8 cellular contexts compared by ENCODE assay signal in genomic region chrX:130975947-130976346, GRCh38.
DNase-seq lines count a peak whose midpoint lies in the region; ATAC-seq and TF ChIP-seq lines count a peak whose summit lies in the region.

No MANE protein-coding gene starts in this region.

- H3K27me3 Mint-ChIP-seq in stimulated activated naive B cell treated with anti-CD40 and anti-IgM and Interleukin-4, amounts not matched to agents 10 μg/mL and 1 μg/mL and 100 μg/mL, for 72 hours, result peaks cover 0 to 17% of the 10 kb centered on the region in 2 donors

- peak; percentile 0 for DNase-seq in AG04449 (ENCODE audit: low read depth, low spot score)
- peak; percentile 5 for DNase-seq in GM06990 (ENCODE audit: extremely low read depth, insufficient read length)
- peak; percentile 18 for DNase-seq in NCI-H2196 treated with DMSO at 0.1 percent for 48 hours (lab: John Stamatoyannopoulos, UW; ENCODE audit: unreplicated experiment)
- DNase-seq in activated naive CD4-positive, alpha-beta T cell treated with anti-CD3 and anti-CD28 coated beads, Interleukin-2, amount 50 U/mL, for 16 hours, result peak; percentile 11
- DNase-seq in hippocampal formation (lab: John Stamatoyannopoulos, UW), result peak; percentile 9 to 22
- no peak for DNase-seq in stimulated activated naive B cell treated with anti-CD40 and anti-IgM and Interleukin-4, amounts not matched to agents 10 μg/mL and 1 μg/mL and 100 μg/mL, for 72 hours
- no peak for DNase-seq in coronary artery (ENCODE audit: low spot score)

- no peak overlapping the region for H3K4me3 ChIP-seq in AG04449 (ENCODE audit: low read depth, low read length)
- no peak overlapping the region for H3K4me3 ChIP-seq in GM06990 (replicated peaks; ENCODE audit: low read depth, low read length)
- H3K4me3 ChIP-seq in coronary artery, result no peak overlapping the region

- no peak overlapping the region for H3K4me3 Mint-ChIP-seq in stimulated activated naive B cell treated with anti-CD40 and anti-IgM and Interleukin-4, amounts not matched to agents 10 μg/mL and 1 μg/mL and 100 μg/mL, for 72 hours

- no peaks in the 10 kb centered on the region for H3K36me3 ChIP-seq in GM06990 (ENCODE audit: control insufficient read depth, insufficient read depth, low read length)

- H3K9me3 Mint-ChIP-seq in stimulated activated naive B cell treated with anti-CD40 and anti-IgM and Interleukin-4, amounts not matched to agents 10 μg/mL and 1 μg/mL and 100 μg/mL, for 72 hours, result no peaks in the 10 kb centered on the region

- H3K27me3 ChIP-seq in GM06990 (replicated peaks; ENCODE audit: control insufficient read depth, insufficient read depth, low read length), result no peaks in the 10 kb centered on the region

- peak; percentile 79 for ATAC-seq in HG02852 (IDR thresholded peaks at IDR 0.05; ENCODE audit: unreplicated experiment)
- ATAC-seq in stimulated activated naive B cell treated with anti-CD40 and anti-IgM and Interleukin-4, amounts not matched to agents 10 μg/mL and 1 μg/mL and 100 μg/mL, for 72 hours (replicated peaks), result peak; percentile 54 to 72

- CTCF ChIA-PET in AG04449 (lab: Yijun Ruan, JAX), result interaction anchor here (0.8 to 1.9 kb wide), 2 partner anchors 8 to 701 kb away, joined by 3 to 4 read pairs; no protein-coding TSS in a partner anchor

- H3K36me3 Mint-ChIP-seq in stimulated activated naive B cell treated with anti-CD40 and anti-IgM and Interleukin-4, amounts not matched to agents 10 μg/mL and 1 μg/mL and 100 μg/mL, for 72 hours, result no peaks in the 10 kb centered on the region

- H3K27ac ChIP-seq in coronary artery, result no peak overlapping the region

- no peak overlapping the region for H3K27ac Mint-ChIP-seq in stimulated activated naive B cell treated with anti-CD40 and anti-IgM and Interleukin-4, amounts not matched to agents 10 μg/mL and 1 μg/mL and 100 μg/mL, for 72 hours

- POLR2A ChIA-PET in AG04449 (lab: Yijun Ruan, JAX), result no interaction called here

- H3K4me1 Mint-ChIP-seq in stimulated activated naive B cell treated with anti-CD40 and anti-IgM and Interleukin-4, amounts not matched to agents 10 μg/mL and 1 μg/mL and 100 μg/mL, for 72 hours, result no peaks in the 10 kb centered on the region

- TF ChIP-seq CTCF in AG04449 (IDR thresholded peaks at IDR 0.05; ENCODE audit: insufficient read depth, low read length, missing control alignments) (peak; percentile 48), GM06990 (IDR thresholded peaks at IDR 0.05; ENCODE audit: insufficient read depth, low read length, poor library complexity, severe bottlenecking) (peak; percentile 71), coronary artery (IDR thresholded peaks at IDR 0.05) (no peak)

Comparison
In these comparisons a context has a peak if more than half of its experiments do, and no peak if none do; other contexts are left out.
1. DNase-seq: peak in AG04449 (single experiment), GM06990 (single experiment), NCI-H2196 treated with DMSO at 0.1 percent for 48 hours (single experiment), activated naive CD4-positive, alpha-beta T cell treated with anti-CD3 and anti-CD28 coated beads, Interleukin-2, amount 50 U/mL, for 16 hours (single experiment) and hippocampal formation (2 of 2); none in stimulated activated naive B cell treated with anti-CD40 and anti-IgM and Interleukin-4, amounts not matched to agents 10 μg/mL and 1 μg/mL and 100 μg/mL, for 72 hours (single experiment) and coronary artery (single experiment).